Comparison of ENCODE assay signal across 10 cellular contexts in the genomic region with DNA sequence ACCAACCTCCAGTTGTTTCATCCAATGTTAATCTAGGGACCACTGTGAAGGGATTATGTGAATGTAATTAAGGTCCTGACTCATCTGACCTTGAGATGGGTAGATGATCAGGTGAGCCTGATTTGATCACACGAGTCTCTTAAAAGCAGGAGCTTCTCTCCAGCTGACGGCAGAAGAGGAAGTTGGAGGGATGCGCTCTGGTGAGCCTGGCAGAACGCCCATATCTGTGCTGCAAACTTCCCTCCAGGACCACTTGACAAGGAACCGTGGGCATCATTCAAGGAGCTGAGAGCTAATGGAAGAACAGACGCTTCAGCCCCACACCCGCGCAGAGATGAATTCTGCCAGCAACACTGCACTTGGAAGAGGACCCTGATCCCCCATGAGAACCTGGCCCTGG.
"Had no signal": no experiment of that assay in that cellular context is flagged by ENCODE, and none has a peak within 500 bp of the region (broad histone marks: within the 10 kb centered on the region; RNA-seq: fewer than 3 reads in every experiment).

No MANE protein-coding gene starts in this region.

- DNase-seq: activated CD4-positive, alpha-beta T cell treated with anti-CD3 and anti-CD28 coated beads, Interleukin-2, amount 50 U/mL, for 4 hours; activated T-cell treated with anti-CD3 and anti-CD28 coated beads, Interleukin-2, amount 50 U/mL, for 1 hour; amniotic stem cell; body of pancreas; left colon; naive B cell; stimulated activated CD4-positive, alpha-beta T cell treated with anti-CD3 and anti-CD28 coated beads, Interleukin-15, amount 100 ng/mL, for 24 hours; stimulated activated CD4-positive, alpha-beta T cell treated with anti-CD3 and anti-CD28 coated beads, Interleukin-4, amount 100 ng/mL, for 24 hours; uterus had no signal

- ATAC-seq: activated naive CD4-positive, alpha-beta T cell treated with anti-CD3 and anti-CD28 coated beads, Interleukin-2, amount 50 U/mL, for 72 hours; body of pancreas; left colon had no signal
